1 cellular context compared by ENCODE assay signal in genomic region chr17:17812211-17813054, GRCh38.
TF ChIP-seq lines count a peak whose summit lies in the region.

No MANE protein-coding gene starts in this region.

TF ChIP-seq in HepG2, 621 proteins besides CTCF, POLR2A, EP300 and RAD21 (continued from another document and continues in another):
- TF ChIP-seq, protein P1, sequence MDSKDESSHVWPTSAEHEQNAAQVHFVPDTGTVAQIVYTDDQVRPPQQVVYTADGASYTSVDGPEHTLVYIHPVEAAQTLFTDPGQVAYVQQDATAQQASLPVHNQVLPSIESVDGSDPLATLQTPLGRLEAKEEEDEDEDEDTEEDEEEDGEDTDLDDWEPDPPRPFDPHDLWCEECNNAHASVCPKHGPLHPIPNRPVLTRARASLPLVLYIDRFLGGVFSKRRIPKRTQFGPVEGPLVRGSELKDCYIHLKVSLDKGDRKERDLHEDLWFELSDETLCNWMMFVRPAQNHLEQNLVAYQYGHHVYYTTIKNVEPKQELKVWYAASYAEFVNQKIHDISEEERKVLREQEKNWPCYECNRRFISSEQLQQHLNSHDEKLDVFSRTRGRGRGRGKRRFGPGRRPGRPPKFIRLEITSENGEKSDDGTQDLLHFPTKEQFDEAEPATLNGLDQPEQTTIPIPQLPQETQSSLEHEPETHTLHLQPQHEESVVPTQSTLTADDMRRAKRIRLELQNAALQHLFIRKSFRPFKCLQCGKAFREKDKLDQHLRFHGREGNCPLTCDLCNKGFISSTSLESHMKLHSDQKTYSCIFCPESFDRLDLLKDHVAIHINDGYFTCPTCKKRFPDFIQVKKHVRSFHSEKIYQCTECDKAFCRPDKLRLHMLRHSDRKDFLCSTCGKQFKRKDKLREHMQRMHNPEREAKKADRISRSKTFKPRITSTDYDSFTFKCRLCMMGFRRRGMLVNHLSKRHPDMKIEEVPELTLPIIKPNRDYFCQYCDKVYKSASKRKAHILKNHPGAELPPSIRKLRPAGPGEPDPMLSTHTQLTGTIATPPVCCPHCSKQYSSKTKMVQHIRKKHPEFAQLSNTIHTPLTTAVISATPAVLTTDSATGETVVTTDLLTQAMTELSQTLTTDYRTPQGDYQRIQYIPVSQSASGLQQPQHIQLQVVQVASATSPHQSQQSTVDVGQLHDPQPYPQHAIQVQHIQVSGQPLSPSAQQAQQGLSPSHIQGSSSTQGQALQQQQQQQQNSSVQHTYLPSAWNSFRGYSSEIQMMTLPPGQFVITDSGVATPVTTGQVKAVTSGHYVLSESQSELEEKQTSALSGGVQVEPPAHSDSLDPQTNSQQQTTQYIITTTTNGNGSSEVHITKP (CRISPR knock-in tag; IDR thresholded peaks at IDR 0.05; ENCODE audit: low read depth) = no peak
- TF ChIP-seq ZNF260 (CRISPR knock-in tag; IDR thresholded peaks at IDR 0.05; ENCODE audit: borderline replicate concordance, low read depth) (no peak), PCBP1 (IDR thresholded peaks at IDR 0.05; ENCODE audit: borderline replicate concordance, low read depth, low read length) (0 out of 2 replicates have a peak, but pooled peaks have one; percentile 58), PHF5A (CRISPR knock-in tag; IDR thresholded peaks at IDR 0.05; ENCODE audit: low read depth, unreplicated experiment) (peak; percentile 29), ZNF256 (CRISPR knock-in tag; conservative IDR thresholded peaks at IDR 0.05) (0 out of 2 replicates have a peak, but pooled peaks have one; percentile 53), GATAD2A (CRISPR knock-in tag; IDR thresholded peaks at IDR 0.05) (peak; percentile 39; the same call in 1 of the 2 replicates), NFE2 (CRISPR knock-in tag; IDR thresholded peaks at IDR 0.05) (no peak), KDM2A (CRISPR knock-in tag; IDR thresholded peaks at IDR 0.05; ENCODE audit: borderline replicate concordance, low read depth) (peak; percentile 66; the same call in 1 of the 2 replicates), ZNF598 (CRISPR knock-in tag; IDR thresholded peaks at IDR 0.05; ENCODE audit: borderline replicate concordance) (no peak), POLR2AphosphoS5 (IDR thresholded peaks at IDR 0.05; ENCODE audit: low read depth, low read length) (peak; percentile 28; the same call in 1 of the 2 replicates), RAD51 (IDR thresholded peaks at IDR 0.05; ENCODE audit: borderline replicate concordance) (no peak), ZFX (CRISPR knock-in tag; IDR thresholded peaks at IDR 0.05; ENCODE audit: low read depth) (peak; percentile 79), ZNF354B (CRISPR knock-in tag; IDR thresholded peaks at IDR 0.05) (no peak), HOXD1 (CRISPR knock-in tag; IDR thresholded peaks at IDR 0.05) (no peak), YEATS2 (CRISPR knock-in tag; IDR thresholded peaks at IDR 0.05; ENCODE audit: borderline replicate concordance) (no peak; the same call in 1 of the 2 replicates), CAMTA2 (CRISPR knock-in tag; IDR thresholded peaks at IDR 0.05; ENCODE audit: borderline replicate concordance) (no peak), TBX3 (IDR thresholded peaks at IDR 0.05; ENCODE audit: borderline replicate concordance) (no peak)
- TF ChIP-seq, protein P2, sequence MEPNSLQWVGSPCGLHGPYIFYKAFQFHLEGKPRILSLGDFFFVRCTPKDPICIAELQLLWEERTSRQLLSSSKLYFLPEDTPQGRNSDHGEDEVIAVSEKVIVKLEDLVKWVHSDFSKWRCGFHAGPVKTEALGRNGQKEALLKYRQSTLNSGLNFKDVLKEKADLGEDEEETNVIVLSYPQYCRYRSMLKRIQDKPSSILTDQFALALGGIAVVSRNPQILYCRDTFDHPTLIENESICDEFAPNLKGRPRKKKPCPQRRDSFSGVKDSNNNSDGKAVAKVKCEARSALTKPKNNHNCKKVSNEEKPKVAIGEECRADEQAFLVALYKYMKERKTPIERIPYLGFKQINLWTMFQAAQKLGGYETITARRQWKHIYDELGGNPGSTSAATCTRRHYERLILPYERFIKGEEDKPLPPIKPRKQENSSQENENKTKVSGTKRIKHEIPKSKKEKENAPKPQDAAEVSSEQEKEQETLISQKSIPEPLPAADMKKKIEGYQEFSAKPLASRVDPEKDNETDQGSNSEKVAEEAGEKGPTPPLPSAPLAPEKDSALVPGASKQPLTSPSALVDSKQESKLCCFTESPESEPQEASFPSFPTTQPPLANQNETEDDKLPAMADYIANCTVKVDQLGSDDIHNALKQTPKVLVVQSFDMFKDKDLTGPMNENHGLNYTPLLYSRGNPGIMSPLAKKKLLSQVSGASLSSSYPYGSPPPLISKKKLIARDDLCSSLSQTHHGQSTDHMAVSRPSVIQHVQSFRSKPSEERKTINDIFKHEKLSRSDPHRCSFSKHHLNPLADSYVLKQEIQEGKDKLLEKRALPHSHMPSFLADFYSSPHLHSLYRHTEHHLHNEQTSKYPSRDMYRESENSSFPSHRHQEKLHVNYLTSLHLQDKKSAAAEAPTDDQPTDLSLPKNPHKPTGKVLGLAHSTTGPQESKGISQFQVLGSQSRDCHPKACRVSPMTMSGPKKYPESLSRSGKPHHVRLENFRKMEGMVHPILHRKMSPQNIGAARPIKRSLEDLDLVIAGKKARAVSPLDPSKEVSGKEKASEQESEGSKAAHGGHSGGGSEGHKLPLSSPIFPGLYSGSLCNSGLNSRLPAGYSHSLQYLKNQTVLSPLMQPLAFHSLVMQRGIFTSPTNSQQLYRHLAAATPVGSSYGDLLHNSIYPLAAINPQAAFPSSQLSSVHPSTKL (CRISPR knock-in tag; IDR thresholded peaks at IDR 0.05) = 0 out of 2 replicates have a peak, but pooled peaks have one; percentile 19
- TF ChIP-seq, protein P3, sequence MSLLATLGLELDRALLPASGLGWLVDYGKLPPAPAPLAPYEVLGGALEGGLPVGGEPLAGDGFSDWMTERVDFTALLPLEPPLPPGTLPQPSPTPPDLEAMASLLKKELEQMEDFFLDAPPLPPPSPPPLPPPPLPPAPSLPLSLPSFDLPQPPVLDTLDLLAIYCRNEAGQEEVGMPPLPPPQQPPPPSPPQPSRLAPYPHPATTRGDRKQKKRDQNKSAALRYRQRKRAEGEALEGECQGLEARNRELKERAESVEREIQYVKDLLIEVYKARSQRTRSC (CRISPR knock-in tag; IDR thresholded peaks at IDR 0.05; ENCODE audit: low read depth) = peak; percentile 43; the same call in 1 of the 2 replicates
- TF ChIP-seq, protein P4, sequence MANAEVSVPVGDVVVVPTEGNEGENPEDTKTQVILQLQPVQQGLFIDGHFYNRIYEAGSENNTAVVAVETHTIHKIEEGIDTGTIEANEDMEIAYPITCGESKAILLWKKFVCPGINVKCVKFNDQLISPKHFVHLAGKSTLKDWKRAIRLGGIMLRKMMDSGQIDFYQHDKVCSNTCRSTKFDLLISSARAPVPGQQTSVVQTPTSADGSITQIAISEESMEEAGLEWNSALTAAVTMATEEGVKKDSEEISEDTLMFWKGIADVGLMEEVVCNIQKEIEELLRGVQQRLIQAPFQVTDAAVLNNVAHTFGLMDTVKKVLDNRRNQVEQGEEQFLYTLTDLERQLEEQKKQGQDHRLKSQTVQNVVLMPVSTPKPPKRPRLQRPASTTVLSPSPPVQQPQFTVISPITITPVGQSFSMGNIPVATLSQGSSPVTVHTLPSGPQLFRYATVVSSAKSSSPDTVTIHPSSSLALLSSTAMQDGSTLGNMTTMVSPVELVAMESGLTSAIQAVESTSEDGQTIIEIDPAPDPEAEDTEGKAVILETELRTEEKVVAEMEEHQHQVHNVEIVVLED (CRISPR knock-in tag; IDR thresholded peaks at IDR 0.05; ENCODE audit: borderline replicate concordance) = no peak
- TF ChIP-seq, protein P5, sequence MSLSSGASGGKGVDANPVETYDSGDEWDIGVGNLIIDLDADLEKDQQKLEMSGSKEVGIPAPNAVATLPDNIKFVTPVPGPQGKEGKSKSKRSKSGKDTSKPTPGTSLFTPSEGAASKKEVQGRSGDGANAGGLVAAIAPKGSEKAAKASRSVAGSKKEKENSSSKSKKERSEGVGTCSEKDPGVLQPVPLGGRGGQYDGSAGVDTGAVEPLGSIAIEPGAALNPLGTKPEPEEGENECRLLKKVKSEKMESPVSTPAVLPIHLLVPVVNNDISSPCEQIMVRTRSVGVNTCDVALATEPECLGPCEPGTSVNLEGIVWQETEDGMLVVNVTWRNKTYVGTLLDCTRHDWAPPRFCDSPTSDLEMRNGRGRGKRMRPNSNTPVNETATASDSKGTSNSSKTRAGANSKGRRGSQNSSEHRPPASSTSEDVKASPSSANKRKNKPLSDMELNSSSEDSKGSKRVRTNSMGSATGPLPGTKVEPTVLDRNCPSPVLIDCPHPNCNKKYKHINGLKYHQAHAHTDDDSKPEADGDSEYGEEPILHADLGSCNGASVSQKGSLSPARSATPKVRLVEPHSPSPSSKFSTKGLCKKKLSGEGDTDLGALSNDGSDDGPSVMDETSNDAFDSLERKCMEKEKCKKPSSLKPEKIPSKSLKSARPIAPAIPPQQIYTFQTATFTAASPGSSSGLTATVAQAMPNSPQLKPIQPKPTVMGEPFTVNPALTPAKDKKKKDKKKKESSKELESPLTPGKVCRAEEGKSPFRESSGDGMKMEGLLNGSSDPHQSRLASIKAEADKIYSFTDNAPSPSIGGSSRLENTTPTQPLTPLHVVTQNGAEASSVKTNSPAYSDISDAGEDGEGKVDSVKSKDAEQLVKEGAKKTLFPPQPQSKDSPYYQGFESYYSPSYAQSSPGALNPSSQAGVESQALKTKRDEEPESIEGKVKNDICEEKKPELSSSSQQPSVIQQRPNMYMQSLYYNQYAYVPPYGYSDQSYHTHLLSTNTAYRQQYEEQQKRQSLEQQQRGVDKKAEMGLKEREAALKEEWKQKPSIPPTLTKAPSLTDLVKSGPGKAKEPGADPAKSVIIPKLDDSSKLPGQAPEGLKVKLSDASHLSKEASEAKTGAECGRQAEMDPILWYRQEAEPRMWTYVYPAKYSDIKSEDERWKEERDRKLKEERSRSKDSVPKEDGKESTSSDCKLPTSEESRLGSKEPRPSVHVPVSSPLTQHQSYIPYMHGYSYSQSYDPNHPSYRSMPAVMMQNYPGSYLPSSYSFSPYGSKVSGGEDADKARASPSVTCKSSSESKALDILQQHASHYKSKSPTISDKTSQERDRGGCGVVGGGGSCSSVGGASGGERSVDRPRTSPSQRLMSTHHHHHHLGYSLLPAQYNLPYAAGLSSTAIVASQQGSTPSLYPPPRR (CRISPR knock-in tag; IDR thresholded peaks at IDR 0.05; ENCODE audit: borderline replicate concordance) = no peak
- TF ChIP-seq, protein P6, sequence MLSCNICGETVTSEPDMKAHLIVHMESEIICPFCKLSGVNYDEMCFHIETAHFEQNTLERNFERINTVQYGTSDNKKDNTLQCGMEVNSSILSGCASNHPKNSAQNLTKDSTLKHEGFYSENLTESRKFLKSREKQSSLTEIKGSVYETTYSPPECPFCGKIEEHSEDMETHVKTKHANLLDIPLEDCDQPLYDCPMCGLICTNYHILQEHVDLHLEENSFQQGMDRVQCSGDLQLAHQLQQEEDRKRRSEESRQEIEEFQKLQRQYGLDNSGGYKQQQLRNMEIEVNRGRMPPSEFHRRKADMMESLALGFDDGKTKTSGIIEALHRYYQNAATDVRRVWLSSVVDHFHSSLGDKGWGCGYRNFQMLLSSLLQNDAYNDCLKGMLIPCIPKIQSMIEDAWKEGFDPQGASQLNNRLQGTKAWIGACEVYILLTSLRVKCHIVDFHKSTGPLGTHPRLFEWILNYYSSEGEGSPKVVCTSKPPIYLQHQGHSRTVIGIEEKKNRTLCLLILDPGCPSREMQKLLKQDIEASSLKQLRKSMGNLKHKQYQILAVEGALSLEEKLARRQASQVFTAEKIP (CRISPR knock-in tag; IDR thresholded peaks at IDR 0.05; ENCODE audit: borderline replicate concordance) = no peak
- TF ChIP-seq, protein P7, sequence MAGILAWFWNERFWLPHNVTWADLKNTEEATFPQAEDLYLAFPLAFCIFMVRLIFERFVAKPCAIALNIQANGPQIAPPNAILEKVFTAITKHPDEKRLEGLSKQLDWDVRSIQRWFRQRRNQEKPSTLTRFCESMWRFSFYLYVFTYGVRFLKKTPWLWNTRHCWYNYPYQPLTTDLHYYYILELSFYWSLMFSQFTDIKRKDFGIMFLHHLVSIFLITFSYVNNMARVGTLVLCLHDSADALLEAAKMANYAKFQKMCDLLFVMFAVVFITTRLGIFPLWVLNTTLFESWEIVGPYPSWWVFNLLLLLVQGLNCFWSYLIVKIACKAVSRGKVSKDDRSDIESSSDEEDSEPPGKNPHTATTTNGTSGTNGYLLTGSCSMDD (CRISPR knock-in tag; IDR thresholded peaks at IDR 0.05) = no peak
- TF ChIP-seq, protein P8, sequence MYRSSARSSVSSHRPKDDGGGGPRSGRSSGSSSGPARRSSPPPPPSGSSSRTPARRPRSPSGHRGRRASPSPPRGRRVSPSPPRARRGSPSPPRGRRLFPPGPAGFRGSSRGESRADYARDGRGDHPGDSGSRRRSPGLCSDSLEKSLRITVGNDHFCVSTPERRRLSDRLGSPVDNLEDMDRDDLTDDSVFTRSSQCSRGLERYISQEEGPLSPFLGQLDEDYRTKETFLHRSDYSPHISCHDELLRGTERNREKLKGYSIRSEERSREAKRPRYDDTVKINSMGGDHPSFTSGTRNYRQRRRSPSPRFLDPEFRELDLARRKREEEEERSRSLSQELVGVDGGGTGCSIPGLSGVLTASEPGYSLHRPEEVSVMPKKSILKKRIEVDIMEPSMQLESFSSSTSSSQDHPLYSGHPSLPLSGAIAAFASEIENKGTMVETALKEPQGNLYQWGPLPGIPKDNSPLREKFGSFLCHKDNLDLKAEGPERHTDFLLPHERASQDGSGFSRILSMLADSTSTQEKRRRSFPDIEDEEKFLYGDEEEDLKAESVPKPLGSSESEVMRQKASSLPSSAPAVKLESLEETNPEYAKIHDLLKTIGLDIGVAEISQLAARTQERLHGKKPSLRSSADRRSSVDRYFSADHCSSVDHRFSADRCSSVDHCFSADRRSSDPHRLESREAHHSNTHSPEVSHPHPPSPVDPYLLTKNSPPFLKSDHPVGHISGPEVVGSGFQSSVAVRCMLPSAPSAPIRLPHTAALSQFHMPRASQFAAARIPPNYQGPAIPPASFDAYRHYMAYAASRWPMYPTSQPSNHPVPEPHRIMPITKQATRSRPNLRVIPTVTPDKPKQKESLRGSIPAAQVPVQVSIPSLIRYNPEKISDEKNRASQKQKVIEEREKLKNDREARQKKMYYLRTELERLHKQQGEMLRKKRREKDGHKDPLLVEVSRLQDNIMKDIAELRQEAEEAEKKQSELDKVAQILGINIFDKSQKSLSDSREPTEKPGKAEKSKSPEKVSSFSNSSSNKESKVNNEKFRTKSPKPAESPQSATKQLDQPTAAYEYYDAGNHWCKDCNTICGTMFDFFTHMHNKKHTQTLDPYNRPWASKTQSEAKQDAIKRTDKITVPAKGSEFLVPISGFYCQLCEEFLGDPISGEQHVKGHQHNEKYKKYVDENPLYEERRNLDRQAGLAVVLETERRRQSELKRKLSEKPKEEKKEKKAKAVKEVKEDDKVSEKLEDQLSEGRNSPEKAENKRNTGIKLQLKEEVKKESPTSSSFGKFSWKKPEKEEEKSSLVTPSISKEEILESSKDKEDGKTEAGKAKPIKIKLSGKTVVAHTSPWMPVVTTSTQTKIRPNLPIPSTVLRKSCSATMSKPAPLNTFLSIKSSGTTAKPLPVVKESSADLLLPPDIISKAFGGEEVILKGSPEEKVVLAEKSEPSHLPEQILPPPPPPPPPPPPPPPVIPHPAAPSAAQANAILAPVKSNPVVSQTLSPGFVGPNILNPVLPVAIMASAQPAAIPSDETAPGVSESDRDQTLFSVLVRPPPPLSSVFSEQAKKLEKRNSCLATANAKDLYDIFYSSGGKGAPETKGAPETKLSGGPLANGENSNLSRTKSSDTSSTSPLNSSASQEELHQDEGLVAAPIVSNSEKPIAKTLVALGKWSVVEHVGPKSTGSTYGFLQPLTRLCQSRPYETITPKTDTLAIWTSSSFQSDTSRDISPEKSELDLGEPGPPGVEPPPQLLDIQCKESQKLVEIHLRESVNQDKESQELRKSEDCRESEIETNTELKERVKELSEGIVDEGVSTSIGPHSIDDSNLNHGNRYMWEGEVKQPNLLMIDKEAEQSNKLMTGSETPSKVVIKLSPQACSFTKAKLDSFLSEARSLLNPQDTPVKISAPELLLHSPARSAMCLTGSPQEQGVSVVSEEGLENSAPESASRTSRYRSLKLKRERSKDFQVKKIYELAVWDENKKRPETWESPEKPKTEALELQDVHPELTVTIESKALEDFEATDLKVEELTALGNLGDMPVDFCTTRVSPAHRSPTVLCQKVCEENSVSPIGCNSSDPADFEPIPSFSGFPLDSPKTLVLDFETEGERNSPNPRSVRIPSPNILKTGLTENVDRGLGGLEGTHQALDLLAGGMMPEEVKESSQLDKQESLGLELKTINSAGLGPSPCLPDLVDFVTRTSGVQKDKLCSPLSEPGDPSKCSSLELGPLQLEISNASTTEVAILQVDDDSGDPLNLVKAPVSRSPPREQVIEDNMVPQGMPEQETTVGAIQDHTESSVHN (CRISPR knock-in tag; IDR thresholded peaks at IDR 0.05) = 0 out of 2 replicates have a peak, but pooled peaks have one; percentile 51
